10 cellular contexts compared by ENCODE assay signal in genomic region chr3:155890671-155891190, GRCh38. TPM values are rescaled to one million over a fixed set of nuclear protein-coding genes. Genes with fewer than 3 reads are reported as not detected.
A peak's percentile ranks its signal among the peaks of the same experiment; 100 is the strongest.
DNase-seq lines count a peak whose midpoint lies in the region; ATAC-seq and TF ChIP-seq lines count a peak whose summit lies in the region.
"Had no signal": no experiment of that assay in that cellular context is flagged by ENCODE, and none has a peak within 500 bp of the region (broad histone marks: within the 10 kb centered on the region; RNA-seq: fewer than 3 reads in every experiment).

No MANE protein-coding gene starts in this region.

- H3K79me2 ChIP-seq in GM23338 (replicated peaks; ENCODE audit: insufficient read depth), result peaks cover 95% of the 10 kb centered on the region

- H3K4me1 Mint-ChIP-seq in GM23338, result peaks cover 13% of the 10 kb centered on the region; the same call in 2 of the 3 replicates
- H3K4me1 Mint-ChIP-seq in activated T-helper 17 cell treated with anti-CD3 and anti-CD28 coated beads, Interleukin-2, amount 50 U/mL, for 72 hours, result peaks cover 25% of the 10 kb centered on the region

- H3K27ac ChIP-seq in GM23338 (ENCODE audit: low read depth) (0 out of 2 replicates have a peak overlapping the region, but pooled peaks have one; percentile 10), RWPE1 (no peak overlapping the region)
- H3K27ac ChIP-seq: brain microvascular endothelial cell had no signal

- CTCF ChIA-PET in RWPE1 (lab: Yijun Ruan, JAX), result no interaction called here

- ATAC-seq in GM23338, result no peak
- no peak for ATAC-seq in activated T-helper 17 cell treated with anti-CD3 and anti-CD28 coated beads, Interleukin-2, amount 50 U/mL, for 72 hours (replicated peaks)
- ATAC-seq in GM19351 (IDR thresholded peaks at IDR 0.05; ENCODE audit: unreplicated experiment), result no peak

- H3K36me3 ChIP-seq in GM23338 (ENCODE audit: insufficient read depth), result peaks cover 15% of the 10 kb centered on the region
- H3K36me3 ChIP-seq: brain microvascular endothelial cell had no signal

- H3K4me3 ChIP-seq in GM23338, result no peak overlapping the region

- POLR2A ChIA-PET in RWPE1 (lab: Yijun Ruan, JAX; ENCODE audit: low non-redundant PET), result no interaction called here

- H3K27me3 ChIP-seq in GM23338 (ENCODE audit: insufficient read depth), result no peaks in the 10 kb centered on the region
- H3K27me3 ChIP-seq: brain microvascular endothelial cell had no signal

- no peaks in the 10 kb centered on the region for H3K4me1 ChIP-seq in GM23338 (ENCODE audit: insufficient read depth)

- no peak overlapping the region for H3K4me3 Mint-ChIP-seq in GM23338
- no peak overlapping the region for H3K4me3 Mint-ChIP-seq in activated T-helper 17 cell treated with anti-CD3 and anti-CD28 coated beads, Interleukin-2, amount 50 U/mL, for 72 hours
- H3K4me3 Mint-ChIP-seq: activated CD4-positive, alpha-beta T cell treated with anti-CD3 and anti-CD28 coated beads, Interleukin-2, amount 10 ng/mL, durations not matched to agents 24 days and 14 days had no signal

- H3K4me2 ChIP-seq in GM23338, result no peak overlapping the region

- no peaks in the 10 kb centered on the region for H3K27me3 Mint-ChIP-seq in GM23338 (ENCODE audit: insufficient read depth, low read depth, poor library complexity)
- no peaks in the 10 kb centered on the region for H3K27me3 Mint-ChIP-seq in activated T-helper 17 cell treated with anti-CD3 and anti-CD28 coated beads, Interleukin-2, amount 50 U/mL, for 72 hours
- H3K27me3 Mint-ChIP-seq: activated CD4-positive, alpha-beta T cell treated with anti-CD3 and anti-CD28 coated beads, Interleukin-2, amount 10 ng/mL, durations not matched to agents 24 days and 14 days had no signal

- DNase-seq in EH (ENCODE audit: low read depth) (peak; percentile 58), GM23338 (ENCODE audit: low spot score) (no peak), RWPE1 (ENCODE audit: low spot score) (peak; percentile 18), hepatic stellate cell (ENCODE audit: low spot score) (peak; percentile 16), NCI-H510A (lab: John Stamatoyannopoulos, UW) (no peak), nucleus accumbens (lab: John Stamatoyannopoulos, UW) (no peak)
- DNase-seq: activated CD4-positive, alpha-beta T cell treated with anti-CD3 and anti-CD28 coated beads, Interleukin-2, amount 10 ng/mL, durations not matched to agents 24 days and 14 days; brain microvascular endothelial cell had no signal

- no peaks in the 10 kb centered on the region for H3K9me2 ChIP-seq in GM23338 (ENCODE audit: insufficient read depth)

- no peaks in the 10 kb centered on the region for H3F3A ChIP-seq in GM23338 (replicated peaks; ENCODE audit: low read depth)

- H2AFZ ChIP-seq in GM23338, result no peak overlapping the region

- no peak overlapping the region; the same call in 1 of the 2 replicates for H3K27ac Mint-ChIP-seq in GM23338
- H3K27ac Mint-ChIP-seq in activated T-helper 17 cell treated with anti-CD3 and anti-CD28 coated beads, Interleukin-2, amount 50 U/mL, for 72 hours, result no peak overlapping the region
- H3K27ac Mint-ChIP-seq: activated CD4-positive, alpha-beta T cell treated with anti-CD3 and anti-CD28 coated beads, Interleukin-2, amount 10 ng/mL, durations not matched to agents 24 days and 14 days had no signal

- H4K20me1 ChIP-seq in GM23338 (replicated peaks; ENCODE audit: insufficient read depth), result peaks cover 40% of the 10 kb centered on the region

- H3K36me3 Mint-ChIP-seq in GM23338 (ENCODE audit: low read depth), result peaks cover 25% of the 10 kb centered on the region
- peaks cover 44% of the 10 kb centered on the region for H3K36me3 Mint-ChIP-seq in activated T-helper 17 cell treated with anti-CD3 and anti-CD28 coated beads, Interleukin-2, amount 50 U/mL, for 72 hours (ENCODE audit: low read depth)

- no peaks in the 10 kb centered on the region for H3K9me3 Mint-ChIP-seq in GM23338
- no peaks in the 10 kb centered on the region for H3K9me3 Mint-ChIP-seq in activated T-helper 17 cell treated with anti-CD3 and anti-CD28 coated beads, Interleukin-2, amount 50 U/mL, for 72 hours
- H3K9me3 Mint-ChIP-seq: activated CD4-positive, alpha-beta T cell treated with anti-CD3 and anti-CD28 coated beads, Interleukin-2, amount 10 ng/mL, durations not matched to agents 24 days and 14 days had no signal

- TF ChIP-seq CTCF in GM23338 (conservative IDR thresholded peaks at IDR 0.05; ENCODE audit: low read depth in 2 of 2) (no peak), RWPE1 (conservative IDR thresholded peaks at IDR 0.05; ENCODE audit: low read depth) (no peak)

TF ChIP-seq in GM23338, 12 proteins besides CTCF, POLR2A, EP300 and RAD21 (continues in another document):
- TF ChIP-seq ZNF331 (CRISPR knock-in tag; IDR thresholded peaks at IDR 0.05; ENCODE audit: low read depth) (no peak), NANOG (IDR thresholded peaks at IDR 0.05; ENCODE audit: borderline replicate concordance) (no peak), EZH2 (IDR thresholded peaks at IDR 0.05; ENCODE audit: low read depth, unreplicated experiment) (no peak), POLR2AphosphoS5 (IDR thresholded peaks at IDR 0.05; ENCODE audit: low read depth) (no peak), REST (IDR thresholded peaks at IDR 0.05; ENCODE audit: unreplicated experiment) (no peak), CREB1 (CRISPR knock-in tag; IDR thresholded peaks at IDR 0.05; ENCODE audit: low read depth) (no peak)

RNA-seq across cellular contexts. Expression of gene GMPS, which starts 20.3 kb away (rescaled TPM):
- 145 and 191 TPM in 2 replicates for total RNA-seq in GM23338 (2014; rRNA removed; shearing (Covaris generic))
- 61.9 and 72.0 TPM in 2 replicates for polyA plus RNA-seq in GM23338 (2016; fragmentation: Nextera tagmentation; extraction: Ambion mirVana)
- 100 to 1,000 TPM in 1 of 2 donors, 10 to 100 TPM in 1; 83.5 to 113 TPM for total RNA-seq in activated T-helper 17 cell treated with anti-CD3 and anti-CD28 coated beads, Interleukin-2, amount 50 U/mL, for 72 hours

RNA-seq across cellular contexts. Expression of gene SLC33A1, which starts 36.5 kb away (rescaled TPM):
- total RNA-seq in GM23338 (2014; rRNA removed; shearing (Covaris generic)), result 33.5 and 41.0 TPM in 2 replicates
- 9.9 and 12.5 TPM in 2 replicates for polyA plus RNA-seq in GM23338 (2016; fragmentation: Nextera tagmentation; extraction: Ambion mirVana)
- total RNA-seq in activated T-helper 17 cell treated with anti-CD3 and anti-CD28 coated beads, Interleukin-2, amount 50 U/mL, for 72 hours, result 10 to 100 TPM; 21.5 to 23.2 TPM

Comparison
In these comparisons a context has a peak if more than half of its experiments do, and no peak if none do; other contexts are left out.
1. DNase-seq: peak in EH (single experiment), RWPE1 (single experiment) and hepatic stellate cell (single experiment); none in GM23338 (single experiment), NCI-H510A (single experiment) and nucleus accumbens (0 of 56).